Comparison of ENCODE assay signal across 6 cellular contexts in the genomic region with DNA sequence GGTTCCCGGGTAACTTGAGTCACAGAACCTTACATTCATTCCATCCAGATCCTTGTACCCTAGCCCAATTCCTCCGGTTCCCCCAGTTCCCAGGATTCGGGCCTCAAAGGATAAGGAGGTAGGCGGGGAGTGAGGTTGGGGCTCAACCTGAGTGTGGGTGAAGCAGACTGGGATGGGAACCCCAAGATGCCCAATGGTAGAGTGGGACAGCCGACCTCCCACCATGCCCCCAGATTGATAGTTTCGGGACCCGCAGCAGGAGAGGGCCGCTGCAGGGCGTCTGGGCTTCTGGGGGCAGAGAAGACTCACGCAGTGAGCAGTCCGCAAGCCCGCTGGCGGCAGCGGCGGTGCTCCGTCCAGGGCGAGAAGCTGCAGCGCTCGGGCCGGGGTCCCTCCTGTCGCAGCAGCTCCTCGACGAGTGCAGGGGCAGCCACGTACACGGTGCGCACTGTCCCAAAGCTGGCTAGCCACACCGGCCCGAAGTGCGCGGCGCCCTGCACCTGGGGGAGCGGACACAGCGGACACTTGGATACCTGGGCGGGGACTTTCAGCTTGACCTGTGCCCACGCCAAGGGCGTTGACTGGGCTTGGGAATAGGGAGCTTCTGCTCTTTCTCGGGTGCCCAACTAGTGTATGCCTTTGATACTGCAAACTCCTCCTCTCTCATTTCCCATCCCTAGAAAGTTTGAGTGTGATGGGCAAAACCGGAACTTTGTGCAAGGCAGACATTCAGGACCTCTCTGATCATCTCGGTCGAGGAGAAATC. TPM values are rescaled to one million over a fixed set of nuclear protein-coding genes. Genes with fewer than 3 reads are reported as not detected.
A peak's percentile ranks its signal among the peaks of the same experiment; 100 is the strongest.
DNase-seq lines count a peak whose midpoint lies in the region; ATAC-seq and TF ChIP-seq lines count a peak whose summit lies in the region.

No MANE protein-coding gene starts in this region.

- TF ChIP-seq POLR2A in heart left ventricle (IDR thresholded peaks at IDR 0.05), result no peak
- TF ChIP-seq POLR2A in vagina (IDR thresholded peaks at IDR 0.05), result no peak

- no peak overlapping the region for H3K27ac Mint-ChIP-seq in activated naive CD4-positive, alpha-beta T cell treated with anti-CD3 and anti-CD28 coated beads, Interleukin-2, amount 50 U/mL, for 24 hours

- H3K27me3 ChIP-seq in heart left ventricle, result peaks cover 9 to 47% (median 37%) of the 10 kb centered on the region in 9 donors
- H3K27me3 ChIP-seq in vagina, result peaks cover 20% of the 10 kb centered on the region

- peaks cover 0 to 24% (median 4%) of the 10 kb centered on the region in 9 donors for H3K36me3 ChIP-seq in heart left ventricle
- peaks cover 0 to 7% of the 10 kb centered on the region in 2 donors for H3K36me3 ChIP-seq in vagina

- peak overlapping the region; percentile 87 for H3K4me3 Mint-ChIP-seq in activated naive CD4-positive, alpha-beta T cell treated with anti-CD3 and anti-CD28 coated beads, Interleukin-2, amount 50 U/mL, for 24 hours

- H3K27ac ChIP-seq in heart left ventricle (no peak overlapping the region), vagina (no peak overlapping the region)

- H3K9me3 ChIP-seq in heart left ventricle (no peaks in the 10 kb centered on the region), vagina (no peaks in the 10 kb centered on the region)

- TF ChIP-seq CTCF in heart left ventricle (IDR thresholded peaks at IDR 0.05) (no peak), vagina (IDR thresholded peaks at IDR 0.05) (no peak)

- H3K9me3 Mint-ChIP-seq in activated naive CD4-positive, alpha-beta T cell treated with anti-CD3 and anti-CD28 coated beads, Interleukin-2, amount 50 U/mL, for 24 hours, result no peaks in the 10 kb centered on the region

- peaks cover 12% of the 10 kb centered on the region for H3K27me3 Mint-ChIP-seq in activated naive CD4-positive, alpha-beta T cell treated with anti-CD3 and anti-CD28 coated beads, Interleukin-2, amount 50 U/mL, for 24 hours

- peaks cover 16% of the 10 kb centered on the region for H3K36me3 Mint-ChIP-seq in activated naive CD4-positive, alpha-beta T cell treated with anti-CD3 and anti-CD28 coated beads, Interleukin-2, amount 50 U/mL, for 24 hours

- 3 to 7% (median 4%) methylated on average over 35 to 40 of the region's 40 CpGs for WGBS in heart left ventricle, 4 donors

- intact Hi-C loops in heart left ventricle (cut with DNase I), result no loop called here
- intact Hi-C loops in vagina (cut with DNase I), result no loop called here

- H3K4me1 Mint-ChIP-seq in activated naive CD4-positive, alpha-beta T cell treated with anti-CD3 and anti-CD28 coated beads, Interleukin-2, amount 50 U/mL, for 24 hours, result peaks cover 45% of the 10 kb centered on the region

- H3K4me3 ChIP-seq in heart left ventricle (peak overlapping the region in 10 of 12 donors; percentile 12 to 61 (median 40)), vagina (peak overlapping the region; percentile 36 to 37)

- DNase-seq in activated naive CD4-positive, alpha-beta T cell treated with Interleukin-2 at 50 U/mL for 16 hours, result no peak
- DNase-seq in heart left ventricle (no peak), vagina (ENCODE audit: extremely low spot score in 2 of 2) (no peak)

- peaks cover 10 to 39% (median 27%) of the 10 kb centered on the region in 12 donors for H3K4me1 ChIP-seq in heart left ventricle
- H3K4me1 ChIP-seq in vagina, result peaks cover 29% of the 10 kb centered on the region

- ATAC-seq in heart left ventricle (peak in 2 of 4 donors; percentile 10), GM21576 (IDR thresholded peaks at IDR 0.05; ENCODE audit: unreplicated experiment) (no peak), GM21619 (IDR thresholded peaks at IDR 0.05; ENCODE audit: unreplicated experiment) (no peak)

RNA-seq across cellular contexts. Expression of gene CYP27B1, which starts 1.0 kb away (rescaled TPM):
- total RNA-seq in heart left ventricle (under 1 TPM in 5 of 9 donors, not detected in 4; 0.16 to 0.77 (median 0.19) TPM), vagina (1.7 TPM)
- under 1 TPM; 0.11 to 0.19 TPM for polyA plus RNA-seq in heart left ventricle

RNA-seq across cellular contexts. Expression of gene METTL1, which starts 6.0 kb away (rescaled TPM):
- total RNA-seq in heart left ventricle (10 to 100 TPM in 3 of 9 donors, 1 to 10 TPM in 5, under 1 TPM in 1; 0.95 to 16.6 (median 7.7) TPM), vagina (10.8 TPM)
- polyA plus RNA-seq in heart left ventricle, result 10 to 100 TPM in 1 of 2 donors, 1 to 10 TPM in 1; 9.4 to 28.5 TPM

RNA-seq across cellular contexts. Expression of gene EEF1AKMT3, which starts 6.5 kb away (rescaled TPM):
- 1 to 10 TPM; 1.2 to 4.5 (median 1.9) TPM for total RNA-seq in heart left ventricle
- 1 to 10 TPM in 1 of 2 donors, under 1 TPM in 1; 0.84 to 1.2 TPM for polyA plus RNA-seq in heart left ventricle
- total RNA-seq in vagina, result 9.3 TPM

RNA-seq across cellular contexts. Expression of gene MARCHF9, which starts 11.0 kb away (rescaled TPM):
- total RNA-seq in heart left ventricle (10 to 100 TPM; 11.3 to 18.9 (median 13.3) TPM), vagina (8.3 TPM)
- 10 to 100 TPM; 13.6 to 15.8 TPM for polyA plus RNA-seq in heart left ventricle

RNA-seq across cellular contexts. Expression of gene CDK4, which starts 13.8 kb away (rescaled TPM):
- total RNA-seq in heart left ventricle, result 10 to 100 TPM; 38.1 to 62.1 (median 50.2) TPM
- polyA plus RNA-seq in heart left ventricle, result 10 to 100 TPM; 23.4 to 81.9 TPM
- 102 TPM for total RNA-seq in vagina
